Comparison of ENCODE assay signal across 13 cellular contexts in the genomic region with DNA sequence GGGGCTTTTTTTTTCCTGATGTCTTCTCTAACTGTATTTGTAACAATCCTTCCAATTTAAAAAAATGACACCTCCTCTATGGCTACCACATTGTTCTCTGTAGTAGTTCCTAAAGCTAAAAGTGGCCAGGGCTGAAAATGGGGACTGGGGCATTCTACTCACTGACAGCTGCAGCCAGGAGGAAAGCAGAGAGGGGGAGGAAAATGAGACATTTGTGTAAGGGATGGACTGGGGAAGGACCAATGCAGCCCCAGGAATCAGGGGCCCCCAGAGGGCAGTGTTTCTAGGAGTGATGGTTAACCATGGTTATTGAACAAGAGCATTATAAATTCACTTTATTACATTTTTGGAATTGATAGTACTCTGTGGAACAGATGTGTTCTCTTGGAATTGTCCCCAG. TPM values are rescaled to one million over a fixed set of nuclear protein-coding genes. Genes with fewer than 3 reads are reported as not detected.
A peak's percentile ranks its signal among the peaks of the same experiment; 100 is the strongest.
DNase-seq lines count a peak whose midpoint lies in the region; ATAC-seq and TF ChIP-seq lines count a peak whose summit lies in the region.
"Had no signal": no experiment of that assay in that cellular context is flagged by ENCODE, and none has a peak within 500 bp of the region (broad histone marks: within the 10 kb centered on the region; RNA-seq: fewer than 3 reads in every experiment).

No MANE protein-coding gene starts in this region.

- H3K4me1 Mint-ChIP-seq in activated T-helper 2 cell treated with anti-CD3 and anti-CD28 coated beads, Interferon-gamma antibody, Interleukin-2, Interleukin-4, amounts not matched to agents 10 μg/mL and 5 μg/mL and 100 μg/mL, durations not matched to agents 14 hours and 24 hours and 36 hours (ENCODE audit: low read depth), result peaks cover 79% of the 10 kb centered on the region
- H3K4me1 Mint-ChIP-seq in naive thymus-derived CD8-positive, alpha-beta T cell, result peaks cover 54 to 94% (median 90%) of the 10 kb centered on the region in 4 donors
- peaks cover 33% of the 10 kb centered on the region for H3K4me1 Mint-ChIP-seq in osteocyte (ENCODE audit: unreplicated experiment)

- no peaks in the 10 kb centered on the region for H3K9me3 Mint-ChIP-seq in activated T-helper 2 cell treated with anti-CD3 and anti-CD28 coated beads, Interferon-gamma antibody, Interleukin-2, Interleukin-4, amounts not matched to agents 10 μg/mL and 5 μg/mL and 100 μg/mL, durations not matched to agents 14 hours and 24 hours and 36 hours
- peaks cover 0 to 2% (median 0%) of the 10 kb centered on the region in 9 donors for H3K9me3 Mint-ChIP-seq in naive thymus-derived CD8-positive, alpha-beta T cell
- H3K9me3 Mint-ChIP-seq in osteocyte (ENCODE audit: unreplicated experiment), result no peaks in the 10 kb centered on the region

- H3K36me3 ChIP-seq in BLaER1 treated with 17β-estradiol and CSF1 and Interleukin-3, amounts not matched to agents 10 nM and 100 nM, result peaks cover 0 to 11% (median 0%) of the 10 kb centered on the region in 11 experiments; a peak in 3 of 22 replicates

- no peak for DNase-seq in activated T-helper 2 cell treated with anti-CD3 and anti-CD28 coated beads, Interferon-gamma antibody, Interleukin-2, Interleukin-4, amounts not matched to agents 10 μg/mL and 5 μg/mL and 100 μg/mL, durations not matched to agents 14 hours and 24 hours and 36 hours (ENCODE audit: low spot score)
- no peak for DNase-seq in naive thymus-derived CD8-positive, alpha-beta T cell
- DNase-seq in osteocyte (ENCODE audit: extremely low spot score, unreplicated experiment), result no peak
- no peak for DNase-seq in COLO668 (lab: John Stamatoyannopoulos, UW; ENCODE audit: unreplicated experiment)
- no peak for DNase-seq in NCI-H1930 (lab: John Stamatoyannopoulos, UW)
- DNase-seq in DMS53 (lab: John Stamatoyannopoulos, UW), result no peak
- DNase-seq: COR-L47, NCI-H1417 treated with DMSO at 0.1 percent for 48 hours, SHP77 had no signal

- H3K27me3 Mint-ChIP-seq in activated T-helper 2 cell treated with anti-CD3 and anti-CD28 coated beads, Interferon-gamma antibody, Interleukin-2, Interleukin-4, amounts not matched to agents 10 μg/mL and 5 μg/mL and 100 μg/mL, durations not matched to agents 14 hours and 24 hours and 36 hours (ENCODE audit: low read depth), result no peaks in the 10 kb centered on the region
- H3K27me3 Mint-ChIP-seq in naive thymus-derived CD8-positive, alpha-beta T cell, result peaks cover 0 to 2% (median 0%) of the 10 kb centered on the region in 5 donors
- no peaks in the 10 kb centered on the region for H3K27me3 Mint-ChIP-seq in osteocyte (ENCODE audit: unreplicated experiment)

- H4K20me1 ChIP-seq in BLaER1 treated with 17β-estradiol and CSF1 and Interleukin-3, amounts not matched to agents 10 nM and 100 nM, result peaks cover 0 to 11% (median 0%) of the 10 kb centered on the region in 11 experiments; a peak in 4 of 22 replicates

- H3K4me1 ChIP-seq in BLaER1 treated with 17β-estradiol and CSF1 and Interleukin-3, amounts not matched to agents 10 nM and 100 nM, result peaks cover 73 to 91% (median 85%) of the 10 kb centered on the region in 10 experiments

- peak overlapping the region in 4 of 10 experiments; percentile 4 to 23 (median 8); a peak in 4 of 20 replicates for H3K4me3 ChIP-seq in BLaER1 treated with 17β-estradiol and CSF1 and Interleukin-3, amounts not matched to agents 10 nM and 100 nM

- no peaks in the 10 kb centered on the region for H3K9me3 ChIP-seq in BLaER1 treated with 17β-estradiol and CSF1 and Interleukin-3, amounts not matched to agents 10 nM and 100 nM (replicated peaks in 1 of 11)

- peak overlapping the region; percentile 95 for H3K27ac Mint-ChIP-seq in activated T-helper 2 cell treated with anti-CD3 and anti-CD28 coated beads, Interferon-gamma antibody, Interleukin-2, Interleukin-4, amounts not matched to agents 10 μg/mL and 5 μg/mL and 100 μg/mL, durations not matched to agents 14 hours and 24 hours and 36 hours
- H3K27ac Mint-ChIP-seq in naive thymus-derived CD8-positive, alpha-beta T cell, result peak overlapping the region; percentile 97 to 100 (median 99)
- no peak overlapping the region for H3K27ac Mint-ChIP-seq in osteocyte (ENCODE audit: unreplicated experiment)

- peak overlapping the region; percentile 75 to 99 (median 94) for H3K4me2 ChIP-seq in BLaER1 treated with 17β-estradiol and CSF1 and Interleukin-3, amounts not matched to agents 10 nM and 100 nM

- peak overlapping the region; percentile 62 for H3K4me3 Mint-ChIP-seq in activated T-helper 2 cell treated with anti-CD3 and anti-CD28 coated beads, Interferon-gamma antibody, Interleukin-2, Interleukin-4, amounts not matched to agents 10 μg/mL and 5 μg/mL and 100 μg/mL, durations not matched to agents 14 hours and 24 hours and 36 hours (ENCODE audit: low read depth)
- peak overlapping the region; percentile 64 to 97 (median 81) for H3K4me3 Mint-ChIP-seq in naive thymus-derived CD8-positive, alpha-beta T cell
- no peak overlapping the region for H3K4me3 Mint-ChIP-seq in osteocyte (ENCODE audit: unreplicated experiment)

- no peak for ATAC-seq in naive thymus-derived CD8-positive, alpha-beta T cell

- POLR2A ChIA-PET in naive thymus-derived CD8-positive, alpha-beta T cell (lab: Charles Lee), result interaction anchor here (1.1 to 24.5 kb wide), 2 partner anchors 16 to 18 kb away, joined by 3 to 661 read pairs; no protein-coding TSS in a partner anchor

- peak overlapping the region; percentile 58 to 97 (median 91) for H3K27ac ChIP-seq in BLaER1 treated with 17β-estradiol and CSF1 and Interleukin-3, amounts not matched to agents 10 nM and 100 nM
- H3K27ac ChIP-seq: parathyroid adenoma had no signal

- H3K36me3 Mint-ChIP-seq in activated T-helper 2 cell treated with anti-CD3 and anti-CD28 coated beads, Interferon-gamma antibody, Interleukin-2, Interleukin-4, amounts not matched to agents 10 μg/mL and 5 μg/mL and 100 μg/mL, durations not matched to agents 14 hours and 24 hours and 36 hours (ENCODE audit: low read depth), result peaks cover 32% of the 10 kb centered on the region
- H3K36me3 Mint-ChIP-seq in naive thymus-derived CD8-positive, alpha-beta T cell, result peaks cover 0 to 15% (median 5%) of the 10 kb centered on the region in 3 donors
- H3K36me3 Mint-ChIP-seq in osteocyte (ENCODE audit: unreplicated experiment), result no peaks in the 10 kb centered on the region

- H3K9ac ChIP-seq in BLaER1 treated with 17β-estradiol and CSF1 and Interleukin-3, amounts not matched to agents 10 nM and 100 nM, result peak overlapping the region; percentile 35 to 72 (median 61); a peak in 21 of 22 replicates
- H3K9ac ChIP-seq: parathyroid adenoma had no signal

- TF ChIP-seq CTCF in GM12873 (IDR thresholded peaks at IDR 0.05; ENCODE audit: insufficient read depth, low read depth, low read length, missing control alignments) (peak; percentile 17), osteocyte (IDR thresholded peaks at IDR 0.05) (no peak)

- H3K27me3 ChIP-seq in BLaER1 treated with 17β-estradiol and CSF1 and Interleukin-3, amounts not matched to agents 10 nM and 100 nM, result no peaks in the 10 kb centered on the region

- intact Hi-C loops in activated T-helper 2 cell treated with anti-CD3 and anti-CD28 coated beads, Interferon-gamma antibody, Interleukin-2, Interleukin-4, amounts not matched to agents 10 μg/mL and 5 μg/mL and 100 μg/mL, durations not matched to agents 14 hours and 24 hours and 36 hours (cut with micrococcal nuclease), result loop anchor here (2.0 to 10.0 kb wide), 3 partner anchors 236 to 900 kb away; no protein-coding TSS in a partner anchor

RNA-seq across cellular contexts. Expression of a gene that starts 34.3 kb away (rescaled TPM):
- not detected in 2 replicates for total RNA-seq in activated T-helper 2 cell treated with anti-CD3 and anti-CD28 coated beads, Interferon-gamma antibody, Interleukin-2, Interleukin-4, amounts not matched to agents 10 μg/mL and 5 μg/mL and 100 μg/mL, durations not matched to agents 14 hours and 24 hours and 36 hours
- total RNA-seq in naive thymus-derived CD8-positive, alpha-beta T cell, result under 1 TPM; 0.26 to 0.33 TPM
- not detected for polyA plus RNA-seq in naive thymus-derived CD8-positive, alpha-beta T cell
- not detected in 2 replicates for total RNA-seq in osteocyte
- total RNA-seq: glomerular endothelial cell had no signal
